20 cellular contexts compared by ENCODE assay signal in genomic region chr1:212259693-212260480, GRCh38. TPM values are rescaled to one million over a fixed set of nuclear protein-coding genes. Genes with fewer than 3 reads are reported as not detected.
A peak's percentile ranks its signal among the peaks of the same experiment; 100 is the strongest.
DNase-seq lines count a peak whose midpoint lies in the region; TF ChIP-seq lines count a peak whose summit lies in the region.
"Had no signal": no experiment of that assay in that cellular context is flagged by ENCODE, and none has a peak within 500 bp of the region (broad histone marks: within the 10 kb centered on the region; RNA-seq: fewer than 3 reads in every experiment).

No MANE protein-coding gene starts in this region.

- H3K36me3 ChIP-seq in PC-9 (ENCODE audit: low read depth) (no peaks in the 10 kb centered on the region), breast epithelium (no peaks in the 10 kb centered on the region), liver (ENCODE audit: control insufficient read depth in 4 of 4, insufficient read depth in 3 of 4, low read depth in 1 of 4, low read length in 3 of 4) (no peaks in the 10 kb centered on the region)

- TF ChIP-seq POLR2A in breast epithelium (IDR thresholded peaks at IDR 0.05) = no peak

- WGBS in liver = 92% methylated on average over 5 of the region's 5 CpGs

- H3K4me1 Mint-ChIP-seq in type B pancreatic cell (ENCODE audit: unreplicated experiment) = no peaks in the 10 kb centered on the region
- peaks cover 40% of the 10 kb centered on the region for H3K4me1 Mint-ChIP-seq in activated T-cell treated with anti-CD3 and anti-CD28 coated beads, Interleukin-2, amount 50 U/mL, for 24 hours (ENCODE audit: low read depth)

- peak overlapping the region; percentile 82 for H3K27ac Mint-ChIP-seq in type B pancreatic cell
- H3K27ac Mint-ChIP-seq in activated T-cell treated with anti-CD3 and anti-CD28 coated beads, Interleukin-2, amount 50 U/mL, for 24 hours = no peak overlapping the region
- H3K27ac Mint-ChIP-seq: HFFc6 had no signal

- H3K4me3 Mint-ChIP-seq in type B pancreatic cell = no peak overlapping the region
- no peak overlapping the region for H3K4me3 Mint-ChIP-seq in activated T-cell treated with anti-CD3 and anti-CD28 coated beads, Interleukin-2, amount 50 U/mL, for 24 hours
- H3K4me3 Mint-ChIP-seq: HFFc6 had no signal

- H3K79me2 ChIP-seq in PC-9 (ENCODE audit: low read depth) = no peaks in the 10 kb centered on the region

- H3K9me3 Mint-ChIP-seq in type B pancreatic cell = no peaks in the 10 kb centered on the region
- no peaks in the 10 kb centered on the region for H3K9me3 Mint-ChIP-seq in activated T-cell treated with anti-CD3 and anti-CD28 coated beads, Interleukin-2, amount 50 U/mL, for 24 hours
- H3K9me3 Mint-ChIP-seq: HFFc6 had no signal

- POLR2A ChIA-PET in PC-9 (lab: Charles Lee; ENCODE audit: unreplicated experiment) = no interaction called here

- no peak overlapping the region for H3K4me3 ChIP-seq in PC-9
- no peak overlapping the region for H3K4me3 ChIP-seq in breast epithelium
- no peak overlapping the region for H3K4me3 ChIP-seq in liver (ENCODE audit: low read depth in 1 of 3, low read length in 3 of 3)

- no peak for TF ChIP-seq RAD21 in liver (IDR thresholded peaks at IDR 0.05)

- H4K20me1 ChIP-seq in PC-9 (ENCODE audit: insufficient read depth) = no peaks in the 10 kb centered on the region

- DNase-seq in PC-9 = no peak
- no peak for DNase-seq in breast epithelium (ENCODE audit: low spot score in 2 of 2)
- no peak for DNase-seq in type B pancreatic cell (ENCODE audit: extremely low spot score, unreplicated experiment)
- DNase-seq in epidermal melanocyte (ENCODE audit: insufficient read length, low spot score) = no peak
- no peak for DNase-seq in activated T-cell treated with anti-CD3 and anti-CD28 coated beads, Interleukin-2, amount 50 U/mL, for 24 hours
- DNase-seq in SKM-1 (lab: John Stamatoyannopoulos, UW; ENCODE audit: unreplicated experiment) = no peak
- DNase-seq: ACHN, H7, HFFc6, KG1, MV-4-11, NCI-H187, NCI-H226, NCI-H524, NCI-H82, PC-3, SIG-M5 had no signal

- H3K9me2 ChIP-seq in PC-9 (ENCODE audit: insufficient read depth) = no peaks in the 10 kb centered on the region

- CTCF ChIA-PET in PC-9 (lab: Charles Lee) = interaction anchor here (2.1 kb wide), 1 partner anchor 224 kb away, joined by 6 read pairs; the partner anchor contains the start of genes DTL and INTS7

- H3K27me3 Mint-ChIP-seq in type B pancreatic cell = no peaks in the 10 kb centered on the region
- no peaks in the 10 kb centered on the region for H3K27me3 Mint-ChIP-seq in activated T-cell treated with anti-CD3 and anti-CD28 coated beads, Interleukin-2, amount 50 U/mL, for 24 hours

- H3K9me3 ChIP-seq in PC-9 (ENCODE audit: insufficient read depth, low read depth) (no peaks in the 10 kb centered on the region), breast epithelium (no peaks in the 10 kb centered on the region), liver (ENCODE audit: control insufficient read depth in 4 of 4, low read length in 3 of 4) (no peaks in the 10 kb centered on the region)

- TF ChIP-seq CTCF in PC-9 (conservative IDR thresholded peaks at IDR 0.05) = no peak
- TF ChIP-seq CTCF in breast epithelium (IDR thresholded peaks at IDR 0.05) = no peak
- TF ChIP-seq CTCF in liver (IDR thresholded peaks at IDR 0.05; ENCODE audit: low read depth, low read length, missing input control) = no peak
- TF ChIP-seq CTCF in type B pancreatic cell (conservative IDR thresholded peaks at IDR 0.05) = no peak

- no peak overlapping the region for H2AFZ ChIP-seq in PC-9

- H3K4me2 ChIP-seq in PC-9 = peak overlapping the region; percentile 29; the same call in 1 of the 2 replicates

- intact Hi-C loops in PC-9 (cut with micrococcal nuclease; ENCODE audit: unreplicated experiment) (no loop called here), breast epithelium (cut with DNase I; ENCODE audit: low total_unique reads) (loop anchor here (10.0 kb wide), 1 partner anchor 1835 kb away; no protein-coding TSS in a partner anchor)

- H3K36me3 Mint-ChIP-seq in type B pancreatic cell = no peaks in the 10 kb centered on the region
- no peaks in the 10 kb centered on the region for H3K36me3 Mint-ChIP-seq in activated T-cell treated with anti-CD3 and anti-CD28 coated beads, Interleukin-2, amount 50 U/mL, for 24 hours (ENCODE audit: low read depth)

- peaks cover 19% of the 10 kb centered on the region; the same call in 1 of the 2 replicates for H3F3A ChIP-seq in PC-9 (ENCODE audit: insufficient read depth, low read depth)

- no peaks in the 10 kb centered on the region for H3K27me3 ChIP-seq in PC-9 (ENCODE audit: insufficient read depth, low read depth)
- no peaks in the 10 kb centered on the region for H3K27me3 ChIP-seq in breast epithelium
- no peaks in the 10 kb centered on the region for H3K27me3 ChIP-seq in liver (ENCODE audit: control insufficient read depth in 4 of 4, insufficient read depth in 4 of 4, low read length in 3 of 4)

- H3K27ac ChIP-seq in PC-9 (peak overlapping the region; percentile 75; the same call in 1 of the 2 replicates), breast epithelium (peak overlapping the region; percentile 50 to 74), liver (ENCODE audit: low read depth in 1 of 2, low read length in 2 of 2) (peak overlapping the region; percentile 9 to 86)
- H3K27ac ChIP-seq: C4-2B, RWPE1 had no signal

- no peak overlapping the region for H3K9ac ChIP-seq in liver (ENCODE audit: low read depth in 1 of 2, low read length in 2 of 2)

- H3K4me1 ChIP-seq in PC-9 (replicated peaks; ENCODE audit: insufficient read depth) (peaks cover 19% of the 10 kb centered on the region), breast epithelium (no peaks in the 10 kb centered on the region), liver (ENCODE audit: control insufficient read depth in 4 of 4, insufficient read depth in 4 of 4, low read length in 3 of 4) (peaks cover 20 to 42% (median 29%) of the 10 kb centered on the region in 4 donors)

- BruUV-seq in PC-9 (replicated peaks; lab: Mats Ljungman, UMichigan) = no TSS peak

TF ChIP-seq in liver, 16 proteins besides CTCF, POLR2A, EP300 and RAD21:
- no peak for TF ChIP-seq EGR1 (IDR thresholded peaks at IDR 0.05; ENCODE audit: low read depth in 2 of 2)
- no peak for TF ChIP-seq FOXA2 (IDR thresholded peaks at IDR 0.05)
- TF ChIP-seq MAX (IDR thresholded peaks at IDR 0.05) = no peak
- no peak for TF ChIP-seq JUND (IDR thresholded peaks at IDR 0.05)
- TF ChIP-seq ATF3 (IDR thresholded peaks at IDR 0.05) = no peak
- no peak for TF ChIP-seq FOXA1 (IDR thresholded peaks at IDR 0.05)
- TF ChIP-seq RXRA (IDR thresholded peaks at IDR 0.05) = no peak

RNA-seq across cellular contexts. Expression of gene PPP2R5A, which starts 25.3 kb away (rescaled TPM):
- total RNA-seq in PC-9 (2021) (22.8 and 26.7 TPM in 2 replicates), breast epithelium (10 to 100 TPM; 48.5 to 85.5 (median 57.4) TPM), liver (10 to 100 TPM; 29.5 to 40.7 TPM), type B pancreatic cell (ENCODE audit: low replicate concordance) (20.6 and 34.0 TPM in 2 replicates)
- 10 to 100 TPM; 22.9 to 27.4 TPM for polyA plus RNA-seq in liver
